In genomic region chr2:84493494-84493893, GRCh38 we compare ENCODE assay signal across 1 cellular context.
TF ChIP-seq lines count a peak whose summit lies in the region.

No MANE protein-coding gene starts in this region.

TF ChIP-seq in IMR-90, 13 proteins besides CTCF, POLR2A, EP300 and RAD21 (continued from another document):
- TF ChIP-seq ELK1 (IDR thresholded peaks at IDR 0.05; ENCODE audit: borderline replicate concordance, low read depth, low read length) (no peak), MAFK (IDR thresholded peaks at IDR 0.05; ENCODE audit: low read depth, low read length) (peak; percentile 17; the same call in 1 of the 2 replicates), MAZ (IDR thresholded peaks at IDR 0.05; ENCODE audit: borderline replicate concordance, low read depth, low read length) (no peak), NFE2L2 (IDR thresholded peaks at IDR 0.05; ENCODE audit: low read depth, low read length) (no peak), CEBPB (IDR thresholded peaks at IDR 0.05; ENCODE audit: low read depth, low read length) (no peak), USF2 (IDR thresholded peaks at IDR 0.05; ENCODE audit: low read depth, low read length) (no peak), CHD1 (IDR thresholded peaks at IDR 0.05; ENCODE audit: low read depth, low read length) (no peak), MXI1 (IDR thresholded peaks at IDR 0.05; ENCODE audit: borderline replicate concordance, low read depth, low read length) (no peak), FOS (IDR thresholded peaks at IDR 0.05; ENCODE audit: low read depth, low read length) (peak; percentile 96), SMC3 (IDR thresholded peaks at IDR 0.05; ENCODE audit: low read depth, low read length) (no peak), RFX5 (IDR thresholded peaks at IDR 0.05; ENCODE audit: low read depth, low read length) (no peak)
